In the genomic region with DNA sequence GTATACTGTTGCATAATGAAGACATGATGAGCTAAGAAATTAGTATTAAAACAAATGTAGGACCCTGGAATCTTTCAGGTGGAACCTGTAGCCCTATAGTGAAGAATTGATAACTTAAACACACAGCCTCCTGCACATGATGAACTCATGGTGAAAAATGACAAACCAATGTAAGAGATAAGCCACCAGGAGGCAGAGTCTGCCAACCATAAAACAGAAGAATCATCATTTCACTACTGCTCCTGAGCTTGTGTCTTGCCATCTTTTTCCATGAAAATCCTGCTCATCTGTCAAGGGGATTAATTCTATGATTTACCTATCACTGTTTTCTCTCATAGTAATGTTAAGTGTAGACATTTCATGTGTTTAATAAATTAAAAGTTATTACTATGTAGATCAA, we compare ENCODE assay signal across 9 cellular contexts.
DNase-seq lines count a peak whose midpoint lies in the region; ATAC-seq and TF ChIP-seq lines count a peak whose summit lies in the region.
"Had no signal": no experiment of that assay in that cellular context is flagged by ENCODE, and none has a peak within 500 bp of the region (broad histone marks: within the 10 kb centered on the region; RNA-seq: fewer than 3 reads in every experiment).

No MANE protein-coding gene starts in this region.

- peaks cover 11% of the 10 kb centered on the region for H3K9me3 Mint-ChIP-seq in mesothelial cell of epicardium

- TF ChIP-seq CTCF in BJ (IDR thresholded peaks at IDR 0.05; ENCODE audit: insufficient read depth, low read depth, low read length) (peak; percentile 15; the same call in 1 of the 2 replicates), LNCaP clone FGC (IDR thresholded peaks at IDR 0.05; ENCODE audit: control insufficient read depth, extremely low read depth, insufficient read depth) (peak; percentile 56), breast epithelium (IDR thresholded peaks at IDR 0.05) (peak in 2 of 3 donors; percentile 37 to 41), mesothelial cell of epicardium (IDR thresholded peaks at IDR 0.05; ENCODE audit: unreplicated experiment) (peak; percentile 32)

- H3K36me3 ChIP-seq in BJ (ENCODE audit: control insufficient read depth, insufficient read depth, low read length) (no peaks in the 10 kb centered on the region), breast epithelium (no peaks in the 10 kb centered on the region)

- no peak overlapping the region for H3K27ac ChIP-seq in breast epithelium

- no peak overlapping the region for H3K27ac Mint-ChIP-seq in mesothelial cell of epicardium

- POLR2A ChIA-PET in BJ (lab: Charles Lee): no interaction called here

- no peaks in the 10 kb centered on the region for H3K4me1 ChIP-seq in breast epithelium

- H3K4me1 Mint-ChIP-seq in mesothelial cell of epicardium: no peaks in the 10 kb centered on the region

- H3K4me3 ChIP-seq in BJ (ENCODE audit: low read depth, low read length): no peak overlapping the region
- H3K4me3 ChIP-seq in LNCaP clone FGC (ENCODE audit: low read depth, low read length): no peak overlapping the region
- H3K4me3 ChIP-seq in breast epithelium: no peak overlapping the region

- CTCF ChIA-PET in BJ (lab: Yijun Ruan, JAX): no interaction called here

- H3K4me3 Mint-ChIP-seq in mesothelial cell of epicardium: no peak overlapping the region

- no peak for ATAC-seq in GM19328 (IDR thresholded peaks at IDR 0.05; ENCODE audit: unreplicated experiment)

- TF ChIP-seq POLR2A in breast epithelium (IDR thresholded peaks at IDR 0.05): no peak

- H3K27me3 Mint-ChIP-seq in mesothelial cell of epicardium (ENCODE audit: low read depth): no peaks in the 10 kb centered on the region

- DNase-seq in BJ (ENCODE audit: low read depth): no peak
- DNase-seq in LNCaP clone FGC (ENCODE audit: low read depth): peak; percentile 18
- DNase-seq in breast epithelium (ENCODE audit: low spot score in 2 of 2): no peak
- no peak for DNase-seq in mesothelial cell of epicardium (ENCODE audit: low spot score in 2 of 2, unreplicated experiment in 2 of 2)
- DNase-seq in NCI-H524 treated with DMSO at 0.1 percent for 48 hours (lab: John Stamatoyannopoulos, UW): no peak
- DNase-seq in stimulated activated naive CD4-positive, alpha-beta T cell (lab: John Stamatoyannopoulos, UW): no peak
- DNase-seq in ureter (ENCODE audit: low spot score): no peak
- DNase-seq: stimulated activated CD4-positive, alpha-beta T cell treated with anti-CD3 and anti-CD28 coated beads, Interleukin-1b, Interleukin-23, amount 100 ng/mL, for 48 hours had no signal

- H3K36me3 Mint-ChIP-seq in mesothelial cell of epicardium: no peaks in the 10 kb centered on the region

- intact Hi-C loops in breast epithelium (cut with DNase I; ENCODE audit: low total_unique reads): no loop called here

- no peaks in the 10 kb centered on the region for H3K9me3 ChIP-seq in breast epithelium

- H3K27me3 ChIP-seq in BJ (ENCODE audit: control insufficient read depth, insufficient read depth, low read length) (no peaks in the 10 kb centered on the region), breast epithelium (no peaks in the 10 kb centered on the region)
